Comparison of ENCODE assay signal across 8 cellular contexts in the genomic region with DNA sequence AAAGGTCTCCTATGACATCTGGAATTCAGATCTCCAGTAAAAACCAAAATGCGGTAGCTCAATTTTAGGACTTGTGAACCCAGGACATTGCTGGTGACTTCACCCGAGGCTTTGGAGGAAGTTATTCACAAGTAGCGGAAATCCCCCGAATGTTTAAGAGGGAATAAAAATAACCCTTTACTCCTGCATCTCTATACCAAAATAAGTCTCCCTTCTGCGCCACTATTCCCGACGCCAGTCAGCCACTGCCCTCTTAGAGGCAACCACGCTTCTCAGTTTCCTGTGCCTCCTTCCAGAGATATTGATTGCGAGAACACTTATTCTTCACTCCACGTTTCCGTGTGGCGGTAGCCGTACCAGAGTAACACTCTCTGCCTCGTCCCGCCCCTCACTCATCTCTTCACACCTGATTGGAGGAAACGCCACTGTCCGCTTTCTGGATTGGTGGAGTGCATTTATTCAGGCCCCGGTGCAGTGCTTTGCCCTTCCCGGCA. TPM values are rescaled to one million over a fixed set of nuclear protein-coding genes. Genes with fewer than 3 reads are reported as not detected.
DNase-seq lines count a peak whose midpoint lies in the region; ATAC-seq and TF ChIP-seq lines count a peak whose summit lies in the region.

No MANE protein-coding gene starts in this region.

- no peak for TF ChIP-seq POLR2A in esophagus squamous epithelium (IDR thresholded peaks at IDR 0.05)

- intact Hi-C loops in cardiac septum (cut with DNase I) (no loop called here), esophagus squamous epithelium (cut with DNase I) (no loop called here)

- H3K4me3 ChIP-seq in esophagus squamous epithelium = peak overlapping the region in 2 of 4 donors; percentile 8 to 40

- H3K27ac ChIP-seq in esophagus squamous epithelium = peak overlapping the region in 1 of 4 donors; percentile 3

- H3K27me3 ChIP-seq in esophagus squamous epithelium = no peaks in the 10 kb centered on the region

- peaks cover 0 to 10% (median 6%) of the 10 kb centered on the region in 3 donors for H3K9me3 ChIP-seq in esophagus squamous epithelium

- no peak for TF ChIP-seq CTCF in esophagus squamous epithelium (IDR thresholded peaks at IDR 0.05)

- H3K36me3 ChIP-seq in esophagus squamous epithelium = peaks cover 0 to 73% (median 0%) of the 10 kb centered on the region in 3 donors

- 48 to 69% methylated on average over 19 of the region's 19 CpGs for WGBS in esophagus squamous epithelium, 2 donors

- DNase-seq in AML-193 (lab: John Stamatoyannopoulos, UW) (peak; percentile 7 to 32), cardiac septum (ENCODE audit: low spot score) (peak; percentile 79), D341Med (ENCODE audit: low spot score) (no peak), esophagus squamous epithelium (lab: John Stamatoyannopoulos, UW) (no peak)
- DNase-seq in activated CD8-positive, alpha-beta memory T cell treated with anti-CD3 and anti-CD28 coated beads for 4 hours (ENCODE audit: low read depth in 2 of 2) = peak; percentile 2 to 21
- DNase-seq in stimulated activated CD4-positive, alpha-beta T cell treated with anti-CD3 and anti-CD28 coated beads, TNF-alpha, amount 100 ng/mL, for 24 hours (ENCODE audit: low read depth in 3 of 3) = peak; percentile 11 to 37 (median 22)

- peak; percentile 84 for ATAC-seq in GM19397 (IDR thresholded peaks at IDR 0.05; ENCODE audit: unreplicated experiment)
- ATAC-seq in HG03565 (IDR thresholded peaks at IDR 0.05; ENCODE audit: unreplicated experiment) = peak; percentile 96

- H3K4me1 ChIP-seq in esophagus squamous epithelium = peaks cover 0 to 30% (median 7%) of the 10 kb centered on the region in 3 donors

RNA-seq across cellular contexts. Expression of a gene that starts 27.4 kb away (rescaled TPM):
- total RNA-seq in cardiac septum = 51.1 TPM
- 100 to 1,000 TPM; 108 to 121 (median 109) TPM for total RNA-seq in esophagus squamous epithelium

Comparison
In these comparisons a context has a peak if more than half of its experiments do, and no peak if none do; other contexts are left out.
1. DNase-seq: peak in AML-193 (2 of 2), activated CD8-positive, alpha-beta memory T cell treated with anti-CD3 and anti-CD28 coated beads for 4 hours (2 of 2), cardiac septum (single experiment) and stimulated activated CD4-positive, alpha-beta T cell treated with anti-CD3 and anti-CD28 coated beads, TNF-alpha, amount 100 ng/mL, for 24 hours (3 of 3); none in D341Med (single experiment) and esophagus squamous epithelium (single experiment).